15 cellular contexts compared by ENCODE assay signal in genomic region chr9:27591093-27591492, GRCh38.
"Had no signal": no experiment of that assay in that cellular context is flagged by ENCODE, and none has a peak within 500 bp of the region (broad histone marks: within the 10 kb centered on the region; RNA-seq: fewer than 3 reads in every experiment).

No MANE protein-coding gene starts in this region.

- H3K36me3 ChIP-seq: ascending aorta, breast epithelium, pancreas, sigmoid colon, tibial nerve, vagina had no signal

- H3K4me1 ChIP-seq: ascending aorta, breast epithelium, pancreas, sigmoid colon, tibial nerve, vagina had no signal

- H3K27ac ChIP-seq: ascending aorta, breast epithelium, dorsolateral prefrontal cortex, pancreas, sigmoid colon, tibial nerve, vagina had no signal

- H3K4me3 ChIP-seq: ascending aorta, breast epithelium, dorsolateral prefrontal cortex, pancreas, sigmoid colon, tibial nerve, vagina had no signal

- H3K27me3 ChIP-seq: ascending aorta, breast epithelium, dorsolateral prefrontal cortex, pancreas, sigmoid colon, tibial nerve, vagina had no signal

- H3K9me3 ChIP-seq: ascending aorta, breast epithelium, pancreas, sigmoid colon, tibial nerve, vagina had no signal

- DNase-seq: activated CD4-positive, alpha-beta T cell treated with anti-CD3 and anti-CD28 coated beads, Interleukin-2, amount 50 U/mL, for 1 hour; activated CD8-positive, alpha-beta memory T cell treated with anti-CD3 and anti-CD28 coated beads for 24 hours; activated naive CD4-positive, alpha-beta T cell treated with anti-CD3 and anti-CD28 coated beads for 36 hours; dorsolateral prefrontal cortex; endodermal cell; islet precursor cell; naive B cell; pancreas; sigmoid colon; stimulated activated CD4-positive, alpha-beta T cell treated with anti-CD3 and anti-CD28 coated beads, Interleukin-12 subunit alpha, Interleukin-12 subunit beta, amount 100 ng/mL, for 4 hours; stimulated activated CD4-positive, alpha-beta T cell treated with anti-CD3 and anti-CD28 coated beads, Interleukin-2, amount 100 ng/mL, for 48 hours had no signal

- FAIRE-seq: pancreas had no signal
